1 cellular context compared by ENCODE assay signal in genomic region chr14:23006544-23007419, GRCh38.
A peak's percentile ranks its signal among the peaks of the same experiment; 100 is the strongest.
TF ChIP-seq lines count a peak whose summit lies in the region.

No MANE protein-coding gene starts in this region.

TF ChIP-seq in WTC11, 78 proteins besides CTCF, POLR2A, EP300 and RAD21 (continued from another document):
- TF ChIP-seq ZNF281 (CRISPR knock-in tag; IDR thresholded peaks at IDR 0.05): no peak
- TF ChIP-seq SP1 (CRISPR knock-in tag; conservative IDR thresholded peaks at IDR 0.05): peak; percentile 91
- peak; percentile 86 for TF ChIP-seq E2F5 (CRISPR knock-in tag; IDR thresholded peaks at IDR 0.05)
- TF ChIP-seq GRHL2 (CRISPR knock-in tag; IDR thresholded peaks at IDR 0.05; ENCODE audit: insufficient replicate concordance, severe bottlenecking): no peak
- TF ChIP-seq NR3C1 (CRISPR knock-in tag; conservative IDR thresholded peaks at IDR 0.05; ENCODE audit: low read depth): no peak
- TF ChIP-seq ZSCAN18 (CRISPR knock-in tag; IDR thresholded peaks at IDR 0.05): no peak
- no peak for TF ChIP-seq NR2C2 (CRISPR knock-in tag; IDR thresholded peaks at IDR 0.05)
- TF ChIP-seq ZBTB43 (CRISPR knock-in tag; IDR thresholded peaks at IDR 0.05): peak; percentile 91
- 0 out of 2 replicates have a peak, but pooled peaks have one; percentile 26 for TF ChIP-seq ELF4 (CRISPR knock-in tag; IDR thresholded peaks at IDR 0.05; ENCODE audit: low read depth)
- no peak for TF ChIP-seq MLX (CRISPR knock-in tag; IDR thresholded peaks at IDR 0.05)
- TF ChIP-seq ZNF219 (CRISPR knock-in tag; IDR thresholded peaks at IDR 0.05; ENCODE audit: borderline replicate concordance): peak; percentile 73; the same call in 1 of the 2 replicates
- no peak for TF ChIP-seq FOXP4 (CRISPR knock-in tag; IDR thresholded peaks at IDR 0.05)
- TF ChIP-seq CREM (CRISPR knock-in tag; IDR thresholded peaks at IDR 0.05): peak; percentile 25; the same call in 1 of the 2 replicates
- no peak for TF ChIP-seq AR (CRISPR knock-in tag; IDR thresholded peaks at IDR 0.05)
- 0 out of 2 replicates have a peak, but pooled peaks have one; percentile 41 for TF ChIP-seq ZNF396 (CRISPR knock-in tag; IDR thresholded peaks at IDR 0.05; ENCODE audit: borderline replicate concordance)
- no peak for TF ChIP-seq ESRRA (CRISPR knock-in tag; IDR thresholded peaks at IDR 0.05; ENCODE audit: borderline replicate concordance)
- TF ChIP-seq RELA (CRISPR knock-in tag; IDR thresholded peaks at IDR 0.05; ENCODE audit: borderline replicate concordance): no peak
- TF ChIP-seq ARID4B (CRISPR knock-in tag; IDR thresholded peaks at IDR 0.05; ENCODE audit: borderline replicate concordance): peak; percentile 93
- no peak for TF ChIP-seq NFATC4 (CRISPR knock-in tag; IDR thresholded peaks at IDR 0.05)
- no peak for TF ChIP-seq ZNF671 (CRISPR knock-in tag; IDR thresholded peaks at IDR 0.05)
- no peak for TF ChIP-seq PRRX2 (CRISPR knock-in tag; IDR thresholded peaks at IDR 0.05)
- TF ChIP-seq CBFB (CRISPR knock-in tag; IDR thresholded peaks at IDR 0.05; ENCODE audit: low read depth): no peak
- no peak for TF ChIP-seq SMAD4 (CRISPR knock-in tag; IDR thresholded peaks at IDR 0.05)
- peak; percentile 91 for TF ChIP-seq MYBL2 (CRISPR knock-in tag; IDR thresholded peaks at IDR 0.05)
- TF ChIP-seq FOXK1 (CRISPR knock-in tag; IDR thresholded peaks at IDR 0.05): peak; percentile 63; the same call in 1 of the 2 replicates
- TF ChIP-seq ZNF263 (CRISPR knock-in tag; IDR thresholded peaks at IDR 0.05; ENCODE audit: low read depth): 0 out of 2 replicates have a peak, but pooled peaks have one; percentile 41
- TF ChIP-seq ERG (CRISPR knock-in tag; IDR thresholded peaks at IDR 0.05): no peak
